In genomic region chr4:89752932-89753598, GRCh38 we compare ENCODE assay signal across 10 cellular contexts.
A peak's percentile ranks its signal among the peaks of the same experiment; 100 is the strongest.
DNase-seq lines count a peak whose midpoint lies in the region; ATAC-seq and TF ChIP-seq lines count a peak whose summit lies in the region.
"Had no signal": no experiment of that assay in that cellular context is flagged by ENCODE, and none has a peak within 500 bp of the region (broad histone marks: within the 10 kb centered on the region; RNA-seq: fewer than 3 reads in every experiment).

No MANE protein-coding gene starts in this region.

- H3K4me2 ChIP-seq in osteoblast (ENCODE audit: insufficient read depth, low read length) = peak overlapping the region; percentile 71

- DNase-seq in COR-L47 (lab: John Stamatoyannopoulos, UW) (peak; percentile 32), NCI-H748 (lab: John Stamatoyannopoulos, UW; ENCODE audit: unreplicated experiment) (peak; percentile 22), epithelial cell of prostate (ENCODE audit: low read depth, low spot score) (peak; percentile 43), osteoblast (ENCODE audit: insufficient read length, low spot score, missing footprints) (peak; percentile 87), MV-4-11 (lab: John Stamatoyannopoulos, UW) (no peak), GM19240 (ENCODE audit: insufficient read length, low spot score) (no peak)
- DNase-seq in activated CD8-positive, alpha-beta memory T cell treated with anti-CD3 and anti-CD28 coated beads, Interleukin-2, amount 10 ng/mL, durations not matched to agents 7 days and 5 days = no peak
- DNase-seq: activated CD8-positive, alpha-beta T cell treated with anti-CD3 and anti-CD28 coated beads for 36 hours; tibial artery had no signal

- H3K4me3 Mint-ChIP-seq in activated CD8-positive, alpha-beta memory T cell treated with anti-CD3 and anti-CD28 coated beads, Interleukin-2, amount 10 ng/mL, durations not matched to agents 7 days and 5 days = no peak overlapping the region
- H3K4me3 Mint-ChIP-seq: activated CD8-positive, alpha-beta T cell treated with anti-CD3 and anti-CD28 coated beads for 36 hours had no signal

- CTCF ChIA-PET in activated CD8-positive, alpha-beta memory T cell treated with anti-CD3 and anti-CD28 coated beads, Interleukin-2, amount 10 ng/mL, durations not matched to agents 7 days and 5 days (lab: Charles Lee) = no interaction called here

- H3K27ac ChIP-seq in epithelial cell of prostate = peak overlapping the region; percentile 74
- peak overlapping the region; percentile 92 for H3K27ac ChIP-seq in osteoblast (ENCODE audit: low read depth, low read length)
- H3K27ac ChIP-seq: tibial artery had no signal

- peak overlapping the region; percentile 70 for H2AFZ ChIP-seq in osteoblast (ENCODE audit: low read length)

- H3K27ac Mint-ChIP-seq in activated CD8-positive, alpha-beta memory T cell treated with anti-CD3 and anti-CD28 coated beads, Interleukin-2, amount 10 ng/mL, durations not matched to agents 7 days and 5 days = no peak overlapping the region
- H3K27ac Mint-ChIP-seq: activated CD8-positive, alpha-beta T cell treated with anti-CD3 and anti-CD28 coated beads for 36 hours had no signal

- no peaks in the 10 kb centered on the region for H4K20me1 ChIP-seq in osteoblast (ENCODE audit: insufficient read depth, low read length)

- H3K9me3 Mint-ChIP-seq in activated CD8-positive, alpha-beta memory T cell treated with anti-CD3 and anti-CD28 coated beads, Interleukin-2, amount 10 ng/mL, durations not matched to agents 7 days and 5 days (ENCODE audit: low read depth) = no peaks in the 10 kb centered on the region
- H3K9me3 Mint-ChIP-seq: activated CD8-positive, alpha-beta T cell treated with anti-CD3 and anti-CD28 coated beads for 36 hours had no signal

- no peaks in the 10 kb centered on the region for H3K36me3 Mint-ChIP-seq in activated CD8-positive, alpha-beta memory T cell treated with anti-CD3 and anti-CD28 coated beads, Interleukin-2, amount 10 ng/mL, durations not matched to agents 7 days and 5 days

- no peak for ATAC-seq in HG03432 (IDR thresholded peaks at IDR 0.05; ENCODE audit: unreplicated experiment)
- ATAC-seq in activated CD8-positive, alpha-beta memory T cell treated with anti-CD3 and anti-CD28 coated beads, Interleukin-2, amount 10 ng/mL, durations not matched to agents 7 days and 5 days = no peak
- ATAC-seq: activated CD8-positive, alpha-beta T cell treated with anti-CD3 and anti-CD28 coated beads for 36 hours had no signal

- H3K27me3 ChIP-seq in osteoblast (ENCODE audit: insufficient read depth, low read length) = no peaks in the 10 kb centered on the region
- H3K27me3 ChIP-seq: tibial artery had no signal

- H3K9me3 ChIP-seq in osteoblast (ENCODE audit: low read depth, low read length) = no peaks in the 10 kb centered on the region
- H3K9me3 ChIP-seq: tibial artery had no signal

- peak overlapping the region; percentile 45 for H3K4me3 ChIP-seq in osteoblast (ENCODE audit: insufficient read depth, low read length)
- H3K4me3 ChIP-seq: tibial artery had no signal

- no peak for TF ChIP-seq CTCF in osteoblast (IDR thresholded peaks at IDR 0.05; ENCODE audit: extremely low read depth, low read depth, low read length)

- H3K36me3 ChIP-seq in osteoblast (ENCODE audit: insufficient read depth, low read length) = no peaks in the 10 kb centered on the region
- H3K36me3 ChIP-seq: tibial artery had no signal

- no peaks in the 10 kb centered on the region for H3K4me1 Mint-ChIP-seq in activated CD8-positive, alpha-beta memory T cell treated with anti-CD3 and anti-CD28 coated beads, Interleukin-2, amount 10 ng/mL, durations not matched to agents 7 days and 5 days

- no peaks in the 10 kb centered on the region for H3K79me2 ChIP-seq in osteoblast (ENCODE audit: insufficient read depth, low read length)

- peaks cover 15% of the 10 kb centered on the region for H3K4me1 ChIP-seq in osteoblast (ENCODE audit: insufficient read depth, low read length)

- H3K27me3 Mint-ChIP-seq in activated CD8-positive, alpha-beta memory T cell treated with anti-CD3 and anti-CD28 coated beads, Interleukin-2, amount 10 ng/mL, durations not matched to agents 7 days and 5 days = no peaks in the 10 kb centered on the region

Comparison
In these comparisons a context has a peak if more than half of its experiments do, and no peak if none do; other contexts are left out.
1. DNase-seq: peak in COR-L47 (single experiment), NCI-H748 (single experiment), epithelial cell of prostate (single experiment) and osteoblast (single experiment); none in MV-4-11 (single experiment), activated CD8-positive, alpha-beta memory T cell treated with anti-CD3 and anti-CD28 coated beads, Interleukin-2, amount 10 ng/mL, durations not matched to agents 7 days and 5 days (single experiment) and GM19240 (single experiment).